Comparison of ENCODE assay signal across 8 cellular contexts in genomic region chr2:132352481-132352993, GRCh38.
DNase-seq lines count a peak whose midpoint lies in the region; FAIRE-seq and TF ChIP-seq lines count a peak whose summit lies in the region.
"Not testable (repeated sequence)": the region's sequence is repeated elsewhere in the genome, so short reads cannot be mapped to it uniquely, and the experiment has no call there.

No MANE protein-coding gene starts in this region.

- H3K4me1 Mint-ChIP-seq in type B pancreatic cell (ENCODE audit: unreplicated experiment), result not testable (repeated sequence)

- TF ChIP-seq CTCF in fibroblast of mammary gland (conservative IDR thresholded peaks at IDR 0.05; ENCODE audit: control insufficient read depth, insufficient read depth, low read depth, low read length); kidney (IDR thresholded peaks at IDR 0.05; ENCODE audit: borderline replicate concordance, extremely low read depth, insufficient read depth); type B pancreatic cell (conservative IDR thresholded peaks at IDR 0.05): not testable (repeated sequence)
- TF ChIP-seq CTCF in parathyroid adenoma (IDR thresholded peaks at IDR 0.05), result peak; percentile 19

- H3K9me3 ChIP-seq in kidney (ENCODE audit: control insufficient read depth in 1 of 2, low read length in 2 of 2); parathyroid adenoma (ENCODE audit: control insufficient read depth, low read length): not testable (repeated sequence)

- peak overlapping the region; percentile 84 for H3K4me3 Mint-ChIP-seq in type B pancreatic cell

- H3K4me2 ChIP-seq in parathyroid adenoma (ENCODE audit: low read length), result peak overlapping the region; percentile 42

- DNase-seq in DMS153 (lab: John Stamatoyannopoulos, UW), result peak; percentile 77
- DNase-seq in NCI-H1105 (lab: John Stamatoyannopoulos, UW), result peak; percentile 78
- peak; percentile 39 for DNase-seq in NCI-H82 treated with DMSO at 0.1 percent for 48 hours (lab: John Stamatoyannopoulos, UW; ENCODE audit: unreplicated experiment)
- DNase-seq in anterior cingulate cortex (lab: John Stamatoyannopoulos, UW), result peak in 56 of 58 donors; percentile 15 to 92 (median 66)
- DNase-seq in fibroblast of mammary gland (ENCODE audit: low read depth), result peak; percentile 28
- DNase-seq in kidney, result peak; percentile 84
- DNase-seq in type B pancreatic cell (ENCODE audit: extremely low spot score, unreplicated experiment), result peak; percentile 78

- H3K27ac ChIP-seq in kidney (ENCODE audit: low read depth in 2 of 2, low read length in 2 of 2), result not testable (repeated sequence)
- peak overlapping the region; percentile 89 for H3K27ac ChIP-seq in parathyroid adenoma

- H3K27me3 Mint-ChIP-seq in type B pancreatic cell, result peaks cover 12% of the 10 kb centered on the region

- H3K9ac ChIP-seq in kidney (ENCODE audit: low read length in 2 of 2); parathyroid adenoma: not testable (repeated sequence)

- H3K4me3 ChIP-seq in fibroblast of mammary gland (ENCODE audit: control insufficient read depth, low read depth, low read length) (peak overlapping the region; percentile 25), kidney (ENCODE audit: low read length in 2 of 2) (peak overlapping the region in 1 of 2 donors; percentile 29)
- H3K4me3 ChIP-seq in parathyroid adenoma (ENCODE audit: low read depth, low read length), result not testable (repeated sequence)

- not testable (repeated sequence) for H3K9me3 Mint-ChIP-seq in type B pancreatic cell

- H2AFZ ChIP-seq in parathyroid adenoma, result peak overlapping the region; percentile 92

- FAIRE-seq in kidney (lab: Jason Lieb, UNC), result not testable (repeated sequence)

- H3K27ac Mint-ChIP-seq in type B pancreatic cell, result not testable (repeated sequence)

- intact Hi-C loops in kidney (cut with DNase I), result not testable (repeated sequence)

- not testable (repeated sequence) for H3K27me3 ChIP-seq in parathyroid adenoma (ENCODE audit: control insufficient read depth, insufficient read depth, low read length)

- H3K36me3 ChIP-seq in kidney (ENCODE audit: control insufficient read depth in 1 of 2, insufficient read depth in 2 of 2, low read length in 2 of 2); parathyroid adenoma (ENCODE audit: control insufficient read depth, insufficient read depth, low read length): not testable (repeated sequence)

- not testable (repeated sequence) for H3K4me1 ChIP-seq in kidney (ENCODE audit: control insufficient read depth in 1 of 2, insufficient read depth in 1 of 2, low read depth in 1 of 2, low read length in 2 of 2); parathyroid adenoma

- not testable (repeated sequence) for H3K36me3 Mint-ChIP-seq in type B pancreatic cell

- H3K79me2 ChIP-seq in parathyroid adenoma, result not testable (repeated sequence)

Comparison
In these comparisons a context has a peak if more than half of its experiments do, and no peak if none do; other contexts are left out.
1. DNase-seq: peak in every context shown above with its lines; median percentile 84 in kidney; 78 in NCI-H1105; 78 in type B pancreatic cell; 77 in DMS153; 66 in anterior cingulate cortex; 39 in NCI-H82 treated with DMSO at 0.1 percent for 48 hours; 28 in fibroblast of mammary gland.